15 cellular contexts compared by ENCODE assay signal in genomic region chr2:191012346-191012745, GRCh38. TPM values are rescaled to one million over a fixed set of nuclear protein-coding genes. Genes with fewer than 3 reads are reported as not detected.
DNase-seq lines count a peak whose midpoint lies in the region; ATAC-seq and TF ChIP-seq lines count a peak whose summit lies in the region.
"Had no signal": no experiment of that assay in that cellular context is flagged by ENCODE, and none has a peak within 500 bp of the region (broad histone marks: within the 10 kb centered on the region; RNA-seq: fewer than 3 reads in every experiment).

No MANE protein-coding gene starts in this region.

- H3K27ac Mint-ChIP-seq in immature natural killer cell = no peak overlapping the region
- H3K27ac Mint-ChIP-seq: natural killer cell had no signal

- TF ChIP-seq POLR2A in GM19099 (IDR thresholded peaks at IDR 0.05; ENCODE audit: extremely low read depth, insufficient read length, low read depth) = peak; percentile 34

- H3K36me3 ChIP-seq in ACC112 (ENCODE audit: insufficient read depth, low read length) (peaks cover 54% of the 10 kb centered on the region), colonic mucosa (peaks cover 16% of the 10 kb centered on the region), muscle layer of duodenum (ENCODE audit: control insufficient read depth in 1 of 2, insufficient read depth in 2 of 2, low read length in 2 of 2) (peaks cover 12 to 27% of the 10 kb centered on the region in 2 donors)

- peaks cover 40% of the 10 kb centered on the region for H3K4me1 ChIP-seq in ACC112 (ENCODE audit: control insufficient read depth, insufficient read depth, low read length, unreplicated experiment)
- H3K4me1 ChIP-seq in colonic mucosa = peaks cover 3% of the 10 kb centered on the region
- peaks cover 10 to 19% of the 10 kb centered on the region in 2 donors for H3K4me1 ChIP-seq in muscle layer of duodenum (ENCODE audit: control insufficient read depth in 1 of 2, insufficient read depth in 2 of 2, low read length in 2 of 2)

- no peaks in the 10 kb centered on the region for H3K9me3 ChIP-seq in colonic mucosa
- no peaks in the 10 kb centered on the region for H3K9me3 ChIP-seq in muscle layer of duodenum (ENCODE audit: control insufficient read depth in 1 of 2, low read length in 2 of 2)
- H3K9me3 ChIP-seq: transverse colon had no signal

- DNase-seq in colonic mucosa (no peak), amygdala (lab: John Stamatoyannopoulos, UW) (no peak), immature natural killer cell (no peak)
- DNase-seq: activated T-cell treated with anti-CD3 and anti-CD28 coated beads, Interleukin-2, amount 50 U/mL, for 48 hours; head of caudate nucleus; natural killer cell; NCI-H2081; stimulated activated CD4-positive, alpha-beta T cell treated with anti-CD3 and anti-CD28 coated beads, Interleukin-2, amount 100 ng/mL, for 48 hours; transverse colon had no signal

- peaks cover 0 to 24% (median 19%) of the 10 kb centered on the region in 3 donors for H3K36me3 Mint-ChIP-seq in immature natural killer cell

- peaks cover 0 to 8% (median 0%) of the 10 kb centered on the region in 3 donors for H3K27me3 Mint-ChIP-seq in immature natural killer cell (ENCODE audit: low read depth in 3 of 3)

- no peak overlapping the region for H2AFZ ChIP-seq in ACC112 (ENCODE audit: low read length, unreplicated experiment)

- H3K27me3 ChIP-seq in ACC112 (ENCODE audit: insufficient read depth, low read length) = no peaks in the 10 kb centered on the region
- H3K27me3 ChIP-seq in colonic mucosa = no peaks in the 10 kb centered on the region
- no peaks in the 10 kb centered on the region for H3K27me3 ChIP-seq in muscle layer of duodenum (ENCODE audit: low read depth, low read length)
- H3K27me3 ChIP-seq: cardiac muscle cell, transverse colon had no signal

- no peak overlapping the region for H3K4me3 Mint-ChIP-seq in immature natural killer cell
- H3K4me3 Mint-ChIP-seq: natural killer cell had no signal

- peaks cover 17 to 41% of the 10 kb centered on the region in 2 donors for H3K4me1 Mint-ChIP-seq in immature natural killer cell

- no peak overlapping the region for H3K9ac ChIP-seq in colonic mucosa (ENCODE audit: low read depth in 2 of 2, low read length in 2 of 2)

- ATAC-seq in HG03097 (IDR thresholded peaks at IDR 0.05; ENCODE audit: low FRiP score, unreplicated experiment) (no peak), GM19351 (IDR thresholded peaks at IDR 0.05; ENCODE audit: unreplicated experiment) (no peak)
- ATAC-seq: natural killer cell had no signal

- H3K79me2 ChIP-seq in ACC112 (ENCODE audit: control insufficient read depth, insufficient read depth, low read length, unreplicated experiment) = peaks cover 65% of the 10 kb centered on the region

- H3K4me3 ChIP-seq in ACC112 (ENCODE audit: low read depth, low read length) (peak overlapping the region; percentile 91), colonic mucosa (peak overlapping the region; percentile 85), muscle layer of duodenum (ENCODE audit: low read depth in 1 of 2, low read length in 2 of 2) (peak overlapping the region; percentile 91 to 100)

- H3K27ac ChIP-seq in ACC112 (ENCODE audit: low read depth, low read length) (peak overlapping the region; percentile 64), colonic mucosa (no peak overlapping the region), muscle layer of duodenum (ENCODE audit: low read length) (peak overlapping the region; percentile 98)
- H3K27ac ChIP-seq: cardiac muscle cell had no signal

- TF ChIP-seq CTCF in colonic mucosa (IDR thresholded peaks at IDR 0.05) = no peak

- intact Hi-C loops in colonic mucosa (cut with DNase I) = no loop called here

- no peaks in the 10 kb centered on the region for H3K9me3 Mint-ChIP-seq in immature natural killer cell
- H3K9me3 Mint-ChIP-seq: natural killer cell had no signal

RNA-seq across cellular contexts. Expression of gene STAT1, which starts 1.6 kb away (rescaled TPM):
- 10 to 100 TPM; 52.7 to 58.3 TPM for total RNA-seq in colonic mucosa
- 100 to 1,000 TPM in 1 of 3 donors, 10 to 100 TPM in 2; 79.4 to 121 (median 99.4) TPM for polyA plus RNA-seq in immature natural killer cell
